In the genomic region with DNA sequence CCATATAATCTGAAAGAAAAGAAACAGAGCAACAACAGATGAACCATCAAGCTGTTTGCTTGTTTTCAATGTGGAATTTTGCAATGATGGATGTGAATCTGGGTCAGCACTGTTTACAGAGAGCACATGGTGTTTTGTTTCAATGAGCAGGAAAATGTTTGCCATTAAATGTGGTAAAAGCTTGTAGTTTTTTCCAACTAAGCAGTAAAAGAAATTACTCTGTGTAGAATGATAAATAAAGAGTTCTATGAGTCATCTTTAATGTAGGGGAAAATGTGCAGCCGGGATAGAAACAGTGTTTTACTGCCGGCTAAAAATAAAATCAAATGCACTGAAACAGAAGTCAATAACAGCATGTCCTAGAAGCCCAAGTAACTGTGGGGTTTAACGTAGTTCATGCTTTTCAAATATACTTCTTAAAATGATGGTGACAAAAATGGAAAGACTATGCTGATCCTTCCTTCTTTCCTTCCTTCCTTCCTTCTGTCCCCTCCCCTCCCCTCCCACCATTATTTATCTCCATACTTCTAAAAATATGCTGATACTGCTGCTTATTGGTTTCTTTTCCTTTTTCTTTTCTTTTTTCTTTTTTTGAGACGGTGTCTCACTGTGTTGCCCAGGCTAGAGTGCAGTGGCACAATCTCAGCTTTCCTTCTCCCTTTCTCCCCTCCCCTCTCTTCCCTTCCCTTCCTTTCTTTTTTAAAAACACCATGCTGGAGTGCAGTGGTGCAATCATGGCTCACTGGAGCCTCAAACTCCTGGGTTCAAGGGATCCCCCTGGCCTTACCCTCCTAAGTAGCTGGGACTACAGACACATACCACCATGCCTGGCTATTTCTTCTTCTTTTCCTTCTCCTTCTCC, we compare ENCODE assay signal across 1 cellular context.
A peak's percentile ranks its signal among the peaks of the same experiment; 100 is the strongest.
TF ChIP-seq lines count a peak whose summit lies in the region.

No MANE protein-coding gene starts in this region.

TF ChIP-seq in HepG2, 621 proteins besides CTCF, POLR2A, EP300 and RAD21 (continued from another document and continues in another):
- TF ChIP-seq, protein P1, sequence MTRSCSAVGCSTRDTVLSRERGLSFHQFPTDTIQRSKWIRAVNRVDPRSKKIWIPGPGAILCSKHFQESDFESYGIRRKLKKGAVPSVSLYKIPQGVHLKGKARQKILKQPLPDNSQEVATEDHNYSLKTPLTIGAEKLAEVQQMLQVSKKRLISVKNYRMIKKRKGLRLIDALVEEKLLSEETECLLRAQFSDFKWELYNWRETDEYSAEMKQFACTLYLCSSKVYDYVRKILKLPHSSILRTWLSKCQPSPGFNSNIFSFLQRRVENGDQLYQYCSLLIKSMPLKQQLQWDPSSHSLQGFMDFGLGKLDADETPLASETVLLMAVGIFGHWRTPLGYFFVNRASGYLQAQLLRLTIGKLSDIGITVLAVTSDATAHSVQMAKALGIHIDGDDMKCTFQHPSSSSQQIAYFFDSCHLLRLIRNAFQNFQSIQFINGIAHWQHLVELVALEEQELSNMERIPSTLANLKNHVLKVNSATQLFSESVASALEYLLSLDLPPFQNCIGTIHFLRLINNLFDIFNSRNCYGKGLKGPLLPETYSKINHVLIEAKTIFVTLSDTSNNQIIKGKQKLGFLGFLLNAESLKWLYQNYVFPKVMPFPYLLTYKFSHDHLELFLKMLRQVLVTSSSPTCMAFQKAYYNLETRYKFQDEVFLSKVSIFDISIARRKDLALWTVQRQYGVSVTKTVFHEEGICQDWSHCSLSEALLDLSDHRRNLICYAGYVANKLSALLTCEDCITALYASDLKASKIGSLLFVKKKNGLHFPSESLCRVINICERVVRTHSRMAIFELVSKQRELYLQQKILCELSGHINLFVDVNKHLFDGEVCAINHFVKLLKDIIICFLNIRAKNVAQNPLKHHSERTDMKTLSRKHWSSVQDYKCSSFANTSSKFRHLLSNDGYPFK (CRISPR knock-in tag; IDR thresholded peaks at IDR 0.05; ENCODE audit: borderline replicate concordance): no peak
- TF ChIP-seq XBP1 (CRISPR knock-in tag; IDR thresholded peaks at IDR 0.05) (no peak), ZNF878 (CRISPR knock-in tag; IDR thresholded peaks at IDR 0.05) (peak; percentile 41; the same call in 1 of the 2 replicates), SP1 (IDR thresholded peaks at IDR 0.05) (no peak), SP1 (CRISPR knock-in tag; IDR thresholded peaks at IDR 0.05) (no peak), MAFF (IDR thresholded peaks at IDR 0.05; ENCODE audit: low read depth, low read length) (peak; percentile 57), KLF9 (CRISPR knock-in tag; IDR thresholded peaks at IDR 0.05; ENCODE audit: low read depth) (no peak), FOXA3 (CRISPR knock-in tag; IDR thresholded peaks at IDR 0.05) (peak; percentile 99), ZNF20 (CRISPR knock-in tag; IDR thresholded peaks at IDR 0.05) (no peak), HOXA5 (CRISPR knock-in tag; IDR thresholded peaks at IDR 0.05) (peak; percentile 98), ATF7 (IDR thresholded peaks at IDR 0.05) (no peak), ATF7 (CRISPR knock-in tag; IDR thresholded peaks at IDR 0.05) (no peak), ZNF644 (CRISPR knock-in tag; IDR thresholded peaks at IDR 0.05; ENCODE audit: low read depth) (peak; percentile 41; the same call in 1 of the 2 replicates), KDM1A (CRISPR knock-in tag; IDR thresholded peaks at IDR 0.05) (peak; percentile 71; the same call in 1 of the 2 replicates), ZNF616 (CRISPR knock-in tag; IDR thresholded peaks at IDR 0.05; ENCODE audit: low read depth) (no peak), ZFP41 (CRISPR knock-in tag; IDR thresholded peaks at IDR 0.05; ENCODE audit: borderline replicate concordance) (no peak), ZNF326 (CRISPR knock-in tag; IDR thresholded peaks at IDR 0.05; ENCODE audit: borderline replicate concordance) (no peak), ZSCAN20 (CRISPR knock-in tag; IDR thresholded peaks at IDR 0.05; ENCODE audit: borderline replicate concordance) (no peak), CCDC6 (CRISPR knock-in tag; IDR thresholded peaks at IDR 0.05) (peak; percentile 32; the same call in 1 of the 2 replicates), FOXA1 (IDR thresholded peaks at IDR 0.05) (peak; percentile 78), FOXA1 (CRISPR knock-in tag; IDR thresholded peaks at IDR 0.05) (peak; percentile 92), ZNF138 (CRISPR knock-in tag; IDR thresholded peaks at IDR 0.05; ENCODE audit: low read depth) (no peak), ZNF550 (CRISPR knock-in tag; IDR thresholded peaks at IDR 0.05; ENCODE audit: borderline replicate concordance) (no peak), FOXK2 (IDR thresholded peaks at IDR 0.05) (peak; percentile 91), KMT2B (CRISPR knock-in tag; IDR thresholded peaks at IDR 0.05) (no peak), RBM39 (IDR thresholded peaks at IDR 0.05; ENCODE audit: low read depth, low read length, poor library complexity, severe bottlenecking) (no peak), ZMYM2 (CRISPR knock-in tag; IDR thresholded peaks at IDR 0.05) (no peak), ZNF563 (CRISPR knock-in tag; IDR thresholded peaks at IDR 0.05) (no peak), SIX1 (CRISPR knock-in tag; IDR thresholded peaks at IDR 0.05; ENCODE audit: borderline replicate concordance) (peak; percentile 88; the same call in 1 of the 2 replicates), ELF1 (CRISPR knock-in tag; IDR thresholded peaks at IDR 0.05) (0 out of 2 replicates have a peak, but pooled peaks have one; percentile 9), ISL2 (CRISPR knock-in tag; IDR thresholded peaks at IDR 0.05) (peak; percentile 36; the same call in 1 of the 2 replicates), ZNF7 (CRISPR knock-in tag; IDR thresholded peaks at IDR 0.05) (no peak), ZNF780A (CRISPR knock-in tag; IDR thresholded peaks at IDR 0.05) (peak; percentile 60; the same call in 1 of the 2 replicates), ZNF841 (CRISPR knock-in tag; IDR thresholded peaks at IDR 0.05; ENCODE audit: borderline replicate concordance) (no peak), FOXO1 (CRISPR knock-in tag; IDR thresholded peaks at IDR 0.05) (peak; percentile 96), ZNF260 (CRISPR knock-in tag; IDR thresholded peaks at IDR 0.05; ENCODE audit: borderline replicate concordance, low read depth) (no peak), FOSL1 (CRISPR knock-in tag; IDR thresholded peaks at IDR 0.05; ENCODE audit: borderline replicate concordance) (no peak; the same call in 1 of the 2 replicates), SALL1 (CRISPR knock-in tag; IDR thresholded peaks at IDR 0.05) (peak; percentile 93; the same call in 1 of the 2 replicates), ZNF674 (CRISPR knock-in tag; IDR thresholded peaks at IDR 0.05; ENCODE audit: low read depth) (no peak)
- TF ChIP-seq, protein P2, sequence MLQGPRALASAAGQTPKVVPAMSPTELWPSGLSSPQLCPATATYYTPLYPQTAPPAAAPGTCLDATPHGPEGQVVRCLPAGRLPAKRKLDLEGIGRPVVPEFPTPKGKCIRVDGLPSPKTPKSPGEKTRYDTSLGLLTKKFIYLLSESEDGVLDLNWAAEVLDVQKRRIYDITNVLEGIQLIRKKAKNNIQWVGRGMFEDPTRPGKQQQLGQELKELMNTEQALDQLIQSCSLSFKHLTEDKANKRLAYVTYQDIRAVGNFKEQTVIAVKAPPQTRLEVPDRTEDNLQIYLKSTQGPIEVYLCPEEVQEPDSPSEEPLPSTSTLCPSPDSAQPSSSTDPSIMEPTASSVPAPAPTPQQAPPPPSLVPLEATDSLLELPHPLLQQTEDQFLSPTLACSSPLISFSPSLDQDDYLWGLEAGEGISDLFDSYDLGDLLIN (CRISPR knock-in tag; IDR thresholded peaks at IDR 0.05; ENCODE audit: borderline replicate concordance): no peak
- TF ChIP-seq, protein P3, sequence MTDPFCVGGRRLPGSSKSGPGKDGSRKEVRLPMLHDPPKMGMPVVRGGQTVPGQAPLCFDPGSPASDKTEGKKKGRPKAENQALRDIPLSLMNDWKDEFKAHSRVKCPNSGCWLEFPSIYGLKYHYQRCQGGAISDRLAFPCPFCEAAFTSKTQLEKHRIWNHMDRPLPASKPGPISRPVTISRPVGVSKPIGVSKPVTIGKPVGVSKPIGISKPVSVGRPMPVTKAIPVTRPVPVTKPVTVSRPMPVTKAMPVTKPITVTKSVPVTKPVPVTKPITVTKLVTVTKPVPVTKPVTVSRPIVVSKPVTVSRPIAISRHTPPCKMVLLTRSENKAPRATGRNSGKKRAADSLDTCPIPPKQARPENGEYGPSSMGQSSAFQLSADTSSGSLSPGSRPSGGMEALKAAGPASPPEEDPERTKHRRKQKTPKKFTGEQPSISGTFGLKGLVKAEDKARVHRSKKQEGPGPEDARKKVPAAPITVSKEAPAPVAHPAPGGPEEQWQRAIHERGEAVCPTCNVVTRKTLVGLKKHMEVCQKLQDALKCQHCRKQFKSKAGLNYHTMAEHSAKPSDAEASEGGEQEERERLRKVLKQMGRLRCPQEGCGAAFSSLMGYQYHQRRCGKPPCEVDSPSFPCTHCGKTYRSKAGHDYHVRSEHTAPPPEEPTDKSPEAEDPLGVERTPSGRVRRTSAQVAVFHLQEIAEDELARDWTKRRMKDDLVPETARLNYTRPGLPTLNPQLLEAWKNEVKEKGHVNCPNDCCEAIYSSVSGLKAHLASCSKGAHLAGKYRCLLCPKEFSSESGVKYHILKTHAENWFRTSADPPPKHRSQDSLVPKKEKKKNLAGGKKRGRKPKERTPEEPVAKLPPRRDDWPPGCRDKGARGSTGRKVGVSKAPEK (CRISPR knock-in tag; IDR thresholded peaks at IDR 0.05; ENCODE audit: borderline replicate concordance): no peak; the same call in 1 of the 2 replicates
- TF ChIP-seq, protein P4, sequence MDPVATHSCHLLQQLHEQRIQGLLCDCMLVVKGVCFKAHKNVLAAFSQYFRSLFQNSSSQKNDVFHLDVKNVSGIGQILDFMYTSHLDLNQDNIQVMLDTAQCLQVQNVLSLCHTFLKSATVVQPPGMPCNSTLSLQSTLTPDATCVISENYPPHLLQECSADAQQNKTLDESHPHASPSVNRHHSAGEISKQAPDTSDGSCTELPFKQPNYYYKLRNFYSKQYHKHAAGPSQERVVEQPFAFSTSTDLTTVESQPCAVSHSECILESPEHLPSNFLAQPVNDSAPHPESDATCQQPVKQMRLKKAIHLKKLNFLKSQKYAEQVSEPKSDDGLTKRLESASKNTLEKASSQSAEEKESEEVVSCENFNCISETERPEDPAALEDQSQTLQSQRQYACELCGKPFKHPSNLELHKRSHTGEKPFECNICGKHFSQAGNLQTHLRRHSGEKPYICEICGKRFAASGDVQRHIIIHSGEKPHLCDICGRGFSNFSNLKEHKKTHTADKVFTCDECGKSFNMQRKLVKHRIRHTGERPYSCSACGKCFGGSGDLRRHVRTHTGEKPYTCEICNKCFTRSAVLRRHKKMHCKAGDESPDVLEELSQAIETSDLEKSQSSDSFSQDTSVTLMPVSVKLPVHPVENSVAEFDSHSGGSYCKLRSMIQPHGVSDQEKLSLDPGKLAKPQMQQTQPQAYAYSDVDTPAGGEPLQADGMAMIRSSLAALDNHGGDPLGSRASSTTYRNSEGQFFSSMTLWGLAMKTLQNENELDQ (CRISPR knock-in tag; IDR thresholded peaks at IDR 0.05; ENCODE audit: borderline replicate concordance): no peak
- TF ChIP-seq, protein P5, sequence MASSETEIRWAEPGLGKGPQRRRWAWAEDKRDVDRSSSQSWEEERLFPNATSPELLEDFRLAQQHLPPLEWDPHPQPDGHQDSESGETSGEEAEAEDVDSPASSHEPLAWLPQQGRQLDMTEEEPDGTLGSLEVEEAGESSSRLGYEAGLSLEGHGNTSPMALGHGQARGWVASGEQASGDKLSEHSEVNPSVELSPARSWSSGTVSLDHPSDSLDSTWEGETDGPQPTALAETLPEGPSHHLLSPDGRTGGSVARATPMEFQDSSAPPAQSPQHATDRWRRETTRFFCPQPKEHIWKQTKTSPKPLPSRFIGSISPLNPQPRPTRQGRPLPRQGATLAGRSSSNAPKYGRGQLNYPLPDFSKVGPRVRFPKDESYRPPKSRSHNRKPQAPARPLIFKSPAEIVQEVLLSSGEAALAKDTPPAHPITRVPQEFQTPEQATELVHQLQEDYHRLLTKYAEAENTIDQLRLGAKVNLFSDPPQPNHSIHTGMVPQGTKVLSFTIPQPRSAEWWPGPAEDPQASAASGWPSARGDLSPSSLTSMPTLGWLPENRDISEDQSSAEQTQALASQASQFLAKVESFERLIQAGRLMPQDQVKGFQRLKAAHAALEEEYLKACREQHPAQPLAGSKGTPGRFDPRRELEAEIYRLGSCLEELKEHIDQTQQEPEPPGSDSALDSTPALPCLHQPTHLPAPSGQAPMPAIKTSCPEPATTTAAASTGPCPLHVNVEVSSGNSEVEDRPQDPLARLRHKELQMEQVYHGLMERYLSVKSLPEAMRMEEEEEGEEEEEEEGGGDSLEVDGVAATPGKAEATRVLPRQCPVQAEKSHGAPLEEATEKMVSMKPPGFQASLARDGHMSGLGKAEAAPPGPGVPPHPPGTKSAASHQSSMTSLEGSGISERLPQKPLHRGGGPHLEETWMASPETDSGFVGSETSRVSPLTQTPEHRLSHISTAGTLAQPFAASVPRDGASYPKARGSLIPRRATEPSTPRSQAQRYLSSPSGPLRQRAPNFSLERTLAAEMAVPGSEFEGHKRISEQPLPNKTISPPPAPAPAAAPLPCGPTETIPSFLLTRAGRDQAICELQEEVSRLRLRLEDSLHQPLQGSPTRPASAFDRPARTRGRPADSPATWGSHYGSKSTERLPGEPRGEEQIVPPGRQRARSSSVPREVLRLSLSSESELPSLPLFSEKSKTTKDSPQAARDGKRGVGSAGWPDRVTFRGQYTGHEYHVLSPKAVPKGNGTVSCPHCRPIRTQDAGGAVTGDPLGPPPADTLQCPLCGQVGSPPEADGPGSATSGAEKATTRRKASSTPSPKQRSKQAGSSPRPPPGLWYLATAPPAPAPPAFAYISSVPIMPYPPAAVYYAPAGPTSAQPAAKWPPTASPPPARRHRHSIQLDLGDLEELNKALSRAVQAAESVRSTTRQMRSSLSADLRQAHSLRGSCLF (CRISPR knock-in tag; IDR thresholded peaks at IDR 0.05; ENCODE audit: borderline replicate concordance): no peak
- TF ChIP-seq, protein P6, sequence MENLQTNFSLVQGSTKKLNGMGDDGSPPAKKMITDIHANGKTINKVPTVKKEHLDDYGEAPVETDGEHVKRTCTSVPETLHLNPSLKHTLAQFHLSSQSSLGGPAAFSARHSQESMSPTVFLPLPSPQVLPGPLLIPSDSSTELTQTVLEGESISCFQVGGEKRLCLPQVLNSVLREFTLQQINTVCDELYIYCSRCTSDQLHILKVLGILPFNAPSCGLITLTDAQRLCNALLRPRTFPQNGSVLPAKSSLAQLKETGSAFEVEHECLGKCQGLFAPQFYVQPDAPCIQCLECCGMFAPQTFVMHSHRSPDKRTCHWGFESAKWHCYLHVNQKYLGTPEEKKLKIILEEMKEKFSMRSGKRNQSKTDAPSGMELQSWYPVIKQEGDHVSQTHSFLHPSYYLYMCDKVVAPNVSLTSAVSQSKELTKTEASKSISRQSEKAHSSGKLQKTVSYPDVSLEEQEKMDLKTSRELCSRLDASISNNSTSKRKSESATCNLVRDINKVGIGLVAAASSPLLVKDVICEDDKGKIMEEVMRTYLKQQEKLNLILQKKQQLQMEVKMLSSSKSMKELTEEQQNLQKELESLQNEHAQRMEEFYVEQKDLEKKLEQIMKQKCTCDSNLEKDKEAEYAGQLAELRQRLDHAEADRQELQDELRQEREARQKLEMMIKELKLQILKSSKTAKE (CRISPR knock-in tag; IDR thresholded peaks at IDR 0.05; ENCODE audit: borderline replicate concordance): peak; percentile 53; the same call in 1 of the 2 replicates
- TF ChIP-seq, protein P7, sequence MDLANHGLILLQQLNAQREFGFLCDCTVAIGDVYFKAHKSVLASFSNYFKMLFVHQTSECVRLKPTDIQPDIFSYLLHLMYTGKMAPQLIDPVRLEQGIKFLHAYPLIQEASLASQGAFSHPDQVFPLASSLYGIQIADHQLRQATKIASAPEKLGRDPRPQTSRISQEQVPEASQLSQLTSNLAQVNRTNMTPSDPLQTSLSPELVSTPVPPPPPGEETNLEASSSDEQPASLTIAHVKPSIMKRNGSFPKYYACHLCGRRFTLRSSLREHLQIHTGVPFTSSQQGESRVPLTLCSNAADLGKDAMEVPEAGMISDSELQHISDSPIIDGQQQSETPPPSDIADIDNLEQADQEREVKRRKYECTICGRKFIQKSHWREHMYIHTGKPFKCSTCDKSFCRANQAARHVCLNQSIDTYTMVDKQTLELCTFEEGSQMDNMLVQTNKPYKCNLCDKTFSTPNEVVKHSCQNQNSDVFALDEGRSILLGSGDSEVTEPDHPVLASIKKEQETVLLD (CRISPR knock-in tag; IDR thresholded peaks at IDR 0.05; ENCODE audit: low read depth): no peak
